9 cellular contexts compared by ENCODE assay signal in the genomic region with DNA sequence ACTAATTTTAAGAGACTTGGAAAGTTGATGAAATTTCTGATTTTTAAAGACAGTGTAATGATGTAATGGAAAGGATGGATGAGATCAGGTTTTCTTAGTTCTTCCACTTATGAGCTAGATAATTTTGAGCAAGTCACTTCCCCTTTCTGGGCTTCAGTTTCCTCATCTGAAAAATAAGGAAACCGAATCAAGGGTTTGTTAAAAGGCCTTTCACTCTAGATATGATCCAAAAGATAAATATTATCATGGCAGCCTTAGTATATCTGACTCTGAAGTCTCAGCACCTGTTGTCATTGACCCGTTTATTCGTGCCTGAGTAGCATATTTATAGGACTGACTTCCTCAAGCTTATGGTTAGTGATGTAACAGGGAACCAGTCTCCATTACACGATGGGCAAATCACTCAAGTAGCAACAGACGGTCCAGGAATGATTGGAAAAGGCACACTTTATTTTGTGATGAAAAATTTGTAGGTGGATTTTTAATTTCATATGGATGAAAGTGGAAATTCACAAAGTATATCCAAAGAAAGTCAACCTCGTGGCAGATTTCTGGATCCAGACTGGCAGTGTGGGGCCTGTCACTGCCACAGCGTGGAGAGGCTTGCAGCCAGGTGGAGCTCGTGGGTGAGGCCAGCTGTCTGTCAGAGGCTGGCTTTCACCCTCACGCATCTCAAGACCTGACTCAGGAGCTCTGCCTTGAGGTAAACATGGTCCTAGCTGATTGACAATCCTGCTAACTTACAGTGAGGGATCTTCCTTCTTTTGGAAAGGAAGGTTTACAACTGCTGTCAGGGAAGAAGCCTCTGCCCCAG.
A peak's percentile ranks its signal among the peaks of the same experiment; 100 is the strongest.
DNase-seq lines count a peak whose midpoint lies in the region; ATAC-seq and TF ChIP-seq lines count a peak whose summit lies in the region.
"Had no signal": no experiment of that assay in that cellular context is flagged by ENCODE, and none has a peak within 500 bp of the region (broad histone marks: within the 10 kb centered on the region; RNA-seq: fewer than 3 reads in every experiment).

No MANE protein-coding gene starts in this region.

- POLR2A ChIA-PET in MCF 10A (lab: Yijun Ruan, JAX): no interaction called here

- H3K36me3 Mint-ChIP-seq in MCF 10A (ENCODE audit: insufficient read depth, unreplicated experiment): no peaks in the 10 kb centered on the region

- H3K4me1 Mint-ChIP-seq in MCF 10A (ENCODE audit: insufficient read depth, unreplicated experiment): no peaks in the 10 kb centered on the region

- DNase-seq in NCI-H2107 treated with DMSO at 0.1 percent for 48 hours (lab: John Stamatoyannopoulos, UW; ENCODE audit: unreplicated experiment) (peak; percentile 9), NCI-H2107 (lab: John Stamatoyannopoulos, UW) (no peak), MV-4-11 (lab: John Stamatoyannopoulos, UW) (peak; percentile 98), medulla oblongata (ENCODE audit: extremely low spot score) (peak; percentile 59), MCF 10A (ENCODE audit: unreplicated experiment) (no peak), HUDEP-2 (lab: John Stamatoyannopoulos, UW; ENCODE audit: unreplicated experiment in 76 of 76) (no peak)
- no peak for DNase-seq in activated CD4-positive, CD25-positive, alpha-beta regulatory T cell (lab: John Stamatoyannopoulos, UW)
- DNase-seq: activated CD8-positive, alpha-beta memory T cell treated with anti-CD3 and anti-CD28 coated beads for 24 hours had no signal

- H3K27ac Mint-ChIP-seq in MCF 10A (ENCODE audit: low read depth, unreplicated experiment): no peak overlapping the region

- ATAC-seq in GM21381 (IDR thresholded peaks at IDR 0.05; ENCODE audit: unreplicated experiment): peak; percentile 40

- TF ChIP-seq CTCF in MCF 10A (IDR thresholded peaks at IDR 0.05; ENCODE audit: unreplicated experiment): no peak

- CTCF ChIA-PET in MCF 10A (lab: Yijun Ruan, JAX): interaction anchor here (0.6 kb wide), 1 partner anchor 21 kb away, joined by 3 read pairs; no protein-coding TSS in a partner anchor

- no peaks in the 10 kb centered on the region for H3K27me3 Mint-ChIP-seq in MCF 10A (ENCODE audit: insufficient read depth, unreplicated experiment)

- intact Hi-C loops in MCF 10A (cut with micrococcal nuclease): no loop called here

- BruUV-seq in MCF 10A (replicated peaks; lab: Mats Ljungman, UMichigan): no TSS peak

- H3K9me3 Mint-ChIP-seq in MCF 10A (ENCODE audit: unreplicated experiment): no peaks in the 10 kb centered on the region

- H3K4me3 Mint-ChIP-seq in MCF 10A (ENCODE audit: unreplicated experiment): no peak overlapping the region

Comparison
In these comparisons a context has a peak if more than half of its experiments do, and no peak if none do; other contexts are left out.
1. DNase-seq: peak in NCI-H2107 treated with DMSO at 0.1 percent for 48 hours (single experiment), MV-4-11 (single experiment) and medulla oblongata (single experiment); none in NCI-H2107 (single experiment), MCF 10A (single experiment), HUDEP-2 (0 of 76) and activated CD4-positive, CD25-positive, alpha-beta regulatory T cell (0 of 4).